In genomic region chr4:132445386-132445785, GRCh38 we compare ENCODE assay signal across 23 cellular contexts.
A peak's percentile ranks its signal among the peaks of the same experiment; 100 is the strongest.
DNase-seq lines count a peak whose midpoint lies in the region; ATAC-seq, FAIRE-seq and TF ChIP-seq lines count a peak whose summit lies in the region.
"Had no signal": no experiment of that assay in that cellular context is flagged by ENCODE, and none has a peak within 500 bp of the region (broad histone marks: within the 10 kb centered on the region; RNA-seq: fewer than 3 reads in every experiment).

No MANE protein-coding gene starts in this region.

- no peak for ATAC-seq in HG03108 (IDR thresholded peaks at IDR 0.05; ENCODE audit: unreplicated experiment)
- ATAC-seq: A549, GM12878, HCT116 had no signal

- H3K27ac ChIP-seq in OCI-LY3 (ENCODE audit: low read length) (no peak overlapping the region), H1 (ENCODE audit: low read depth, low read length) (no peak overlapping the region)
- H3K27ac ChIP-seq: A549; BLaER1 treated with 17β-estradiol and CSF1 and Interleukin-3, amounts not matched to agents 10 nM and 100 nM; GM23248 had no signal

- FAIRE-seq in D721Med (lab: Jason Lieb, UNC) (peak; percentile 88), H1 (lab: Jason Lieb, UNC) (no peak)
- FAIRE-seq: A549, G401.6, GM12878, GM19239 had no signal

- H3K4ac ChIP-seq in H1 (replicated peaks; ENCODE audit: insufficient read length, low read depth, low read length): no peak overlapping the region

- no peak overlapping the region for H3K9ac ChIP-seq in OCI-LY3 (ENCODE audit: low read length)
- H3K9ac ChIP-seq in H1 (replicated peaks in 1 of 4; ENCODE audit: extremely low read depth in 1 of 4, low read depth in 3 of 4, low read length in 3 of 4): no peak overlapping the region
- H3K9ac ChIP-seq: BLaER1 treated with 17β-estradiol and CSF1 and Interleukin-3, amounts not matched to agents 10 nM and 100 nM; GM23248 had no signal

- no peak overlapping the region for H2BK120ac ChIP-seq in H1 (replicated peaks; ENCODE audit: low read depth, low read length)

- H3K4me1 ChIP-seq in OCI-LY3 (ENCODE audit: low read length) (no peaks in the 10 kb centered on the region), H1 (replicated peaks in 1 of 4; ENCODE audit: control insufficient read depth in 3 of 4, insufficient read depth in 4 of 4, low read length in 3 of 4) (no peaks in the 10 kb centered on the region)
- H3K4me1 ChIP-seq: A549; BE2C; BLaER1 treated with 17β-estradiol and CSF1 and Interleukin-3, amounts not matched to agents 10 nM and 100 nM had no signal

- POLR2A ChIA-PET in H1 (lab: Charles Lee; ENCODE audit: partially characterized antibody): no interaction called here

- no peak overlapping the region for H3K23ac ChIP-seq in H1 (ENCODE audit: insufficient read length)

- no peak overlapping the region for H4K5ac ChIP-seq in H1 (ENCODE audit: insufficient read length, low read depth, low read length)

- H3K4me3 ChIP-seq in OCI-LY3 (ENCODE audit: low read length) (no peak overlapping the region), H1 (ENCODE audit: extremely low read depth in 1 of 4, insufficient read depth in 2 of 4, low read depth in 3 of 4, low read length in 4 of 4) (no peak overlapping the region)
- H3K4me3 ChIP-seq: A549; BLaER1 treated with 17β-estradiol and CSF1 and Interleukin-3, amounts not matched to agents 10 nM and 100 nM; GM12878; GM23248 had no signal

- H3K9me3 ChIP-seq in OCI-LY3 (ENCODE audit: insufficient read depth, low read length) (0 out of 2 replicates have a peak, but pooled peaks cover 4% of the 10 kb centered on the region), H1 (ENCODE audit: insufficient read depth in 2 of 2, low read depth in 1 of 2, low read length in 1 of 2) (peaks cover 0 to 14% of the 10 kb centered on the region in 2 experiments; a peak in 1 of 4 replicates)
- H3K9me3 ChIP-seq: A549, BE2C had no signal

- no peak overlapping the region for H4K91ac ChIP-seq in H1 (replicated peaks; ENCODE audit: insufficient read length, low read length)

- H2BK12ac ChIP-seq in H1 (ENCODE audit: low read depth, low read length): no peak overlapping the region

- no peak for TF ChIP-seq EP300 in H1 (IDR thresholded peaks at IDR 0.05; ENCODE audit: borderline replicate concordance in 1 of 2, low read depth in 2 of 2, low read length in 2 of 2)

- no peak for TF ChIP-seq RAD21 in H1 (IDR thresholded peaks at IDR 0.05 in 1 of 2, conservative IDR thresholded peaks at IDR 0.05 in 1 of 2; ENCODE audit: low read depth in 2 of 2, low read length in 2 of 2)

- DNase-seq in D721Med (ENCODE audit: insufficient read length, low spot score) (no peak), NCI-H82 (lab: John Stamatoyannopoulos, UW) (peak; percentile 90), H1 (ENCODE audit: low read depth in 1 of 2, low spot score in 2 of 2) (no peak), T-helper 1 cell (no peak), NCI-H1436 treated with DMSO at 0.1 percent for 48 hours (lab: John Stamatoyannopoulos, UW) (no peak)
- DNase-seq: 8988T; ACHN; AML-193; BE2C; CD4-positive, alpha-beta T cell; CD8-positive, alpha-beta memory T cell; DMS153; DND-41; GM23248; H9 had no signal

- H3K36me3 ChIP-seq in OCI-LY3 (replicated peaks; ENCODE audit: low read depth, low read length) (no peaks in the 10 kb centered on the region), H1 (ENCODE audit: control insufficient read depth in 2 of 4, insufficient read depth in 4 of 4, low read length in 3 of 4) (peaks cover 0 to 5% (median 1%) of the 10 kb centered on the region in 4 experiments; a peak in 1 of 8 replicates)
- H3K36me3 ChIP-seq: BE2C; BLaER1 treated with 17β-estradiol and CSF1 and Interleukin-3, amounts not matched to agents 10 nM and 100 nM had no signal

- TF ChIP-seq POLR2A in H1 (IDR thresholded peaks at IDR 0.05; ENCODE audit: control extremely low read depth in 1 of 2, low read depth in 2 of 2, low read length in 2 of 2): no peak

- H3K23me2 ChIP-seq in H1 (ENCODE audit: low read depth, low read length): no peaks in the 10 kb centered on the region

- H3K79me2 ChIP-seq in OCI-LY3 (ENCODE audit: low read length): no peaks in the 10 kb centered on the region
- H3K79me2 ChIP-seq in H1 (ENCODE audit: control insufficient read depth in 1 of 2, insufficient read depth in 2 of 2, low read length in 2 of 2): no peaks in the 10 kb centered on the region

- no peak overlapping the region for H3K4me2 ChIP-seq in OCI-LY3 (ENCODE audit: low read length)
- no peak overlapping the region for H3K4me2 ChIP-seq in H1 (ENCODE audit: insufficient read depth in 1 of 2, low read depth in 2 of 2, low read length in 2 of 2)
- H3K4me2 ChIP-seq: A549; BLaER1 treated with 17β-estradiol and CSF1 and Interleukin-3, amounts not matched to agents 10 nM and 100 nM had no signal

- no peaks in the 10 kb centered on the region for H3K27me3 ChIP-seq in OCI-LY3 (ENCODE audit: low read depth, low read length)
- H3K27me3 ChIP-seq in H1 (replicated peaks in 1 of 4; ENCODE audit: control insufficient read depth in 3 of 4, extremely low read depth in 1 of 4, insufficient read depth in 3 of 4, low read length in 3 of 4): no peaks in the 10 kb centered on the region
- H3K27me3 ChIP-seq: BE2C; BLaER1 treated with 17β-estradiol and CSF1 and Interleukin-3, amounts not matched to agents 10 nM and 100 nM had no signal

- H3K18ac ChIP-seq in H1 (ENCODE audit: extremely low read depth, low read length): no peak overlapping the region

- WGBS in H1 (ENCODE audit: extremely low coverage in 1 of 2, insufficient coverage in 1 of 2, insufficient read length in 1 of 2, insufficient replicate concordance in 2 of 2, low coverage in 1 of 2, low lambda C conversion rate in 2 of 2, missing lambda C conversion rate in 1 of 2), 2 experiments: 90% methylated on average over 3 of the region's 3 CpGs; no CpG with 5 or more reads in 1 of the 2 experiments

- H2AFZ ChIP-seq in OCI-LY3 (ENCODE audit: low read depth, low read length) (0 out of 2 replicates have a peak overlapping the region, but pooled peaks have one; percentile 5), H1 (ENCODE audit: low read length) (peak overlapping the region; percentile 57; the same call in 1 of the 2 replicates)
- H2AFZ ChIP-seq: GM23248 had no signal

- no peak overlapping the region for H4K8ac ChIP-seq in H1 (ENCODE audit: extremely low read depth, insufficient read depth, low read length)

- H2BK15ac ChIP-seq in H1 (ENCODE audit: low read length): no peak overlapping the region

- no peak overlapping the region for H3K14ac ChIP-seq in H1 (ENCODE audit: insufficient read length)

- no peak overlapping the region for H2AK5ac ChIP-seq in H1 (ENCODE audit: low read depth, low read length)

- no peak overlapping the region for H2BK20ac ChIP-seq in H1 (ENCODE audit: low read length)

- no peaks in the 10 kb centered on the region for H3K79me1 ChIP-seq in H1 (ENCODE audit: low read depth, low read length)

- H4K20me1 ChIP-seq in OCI-LY3 (ENCODE audit: insufficient read depth, low read length) (no peaks in the 10 kb centered on the region), H1 (replicated peaks in 1 of 2; ENCODE audit: control insufficient read depth in 1 of 2, insufficient read depth in 2 of 2, low read length in 2 of 2) (no peaks in the 10 kb centered on the region)
- H4K20me1 ChIP-seq: BLaER1 treated with 17β-estradiol and CSF1 and Interleukin-3, amounts not matched to agents 10 nM and 100 nM had no signal

- CTCF ChIA-PET in H1 (lab: Charles Lee; ENCODE audit: partially characterized antibody): interaction anchor here (0.9 kb wide), 1 partner anchor 112 kb away, joined by 3 read pairs; no protein-coding TSS in a partner anchor

- H3K56ac ChIP-seq in H1 (replicated peaks; ENCODE audit: insufficient read length, low read depth, low read length): no peak overlapping the region

- TF ChIP-seq CTCF in D721Med (IDR thresholded peaks at IDR 0.05; ENCODE audit: insufficient read depth, missing control alignments): no peak
- TF ChIP-seq CTCF in OCI-LY3 (IDR thresholded peaks at IDR 0.05; ENCODE audit: low read depth, low read length): no peak
- TF ChIP-seq CTCF in H1 (IDR thresholded peaks at IDR 0.05; ENCODE audit: control extremely low read depth in 1 of 3, insufficient read depth in 1 of 3, low read depth in 1 of 3, low read length in 3 of 3): no peak

- no peak overlapping the region for H2BK5ac ChIP-seq in H1 (ENCODE audit: low read depth, low read length)

TF ChIP-seq in H1, 55 proteins besides CTCF, POLR2A, EP300 and RAD21:
- no peak for TF ChIP-seq SAP30 (IDR thresholded peaks at IDR 0.05; ENCODE audit: insufficient read depth, insufficient replicate concordance, low read length)
- no peak for TF ChIP-seq ZNF274 (IDR thresholded peaks at IDR 0.05; ENCODE audit: borderline replicate concordance, extremely low read depth, low read length)
- TF ChIP-seq JUN (IDR thresholded peaks at IDR 0.05; ENCODE audit: low read depth, low read length): no peak
- TF ChIP-seq SIX5 (IDR thresholded peaks at IDR 0.05; ENCODE audit: low read depth, low read length): no peak
